15 cellular contexts compared by ENCODE assay signal in genomic region chr10:132521041-132521465, GRCh38. TPM values are rescaled to one million over a fixed set of nuclear protein-coding genes. Genes with fewer than 3 reads are reported as not detected.
DNase-seq lines count a peak whose midpoint lies in the region; ATAC-seq and TF ChIP-seq lines count a peak whose summit lies in the region.
"Had no signal": no experiment of that assay in that cellular context is flagged by ENCODE, and none has a peak within 500 bp of the region (broad histone marks: within the 10 kb centered on the region; RNA-seq: fewer than 3 reads in every experiment).

No MANE protein-coding gene starts in this region.

- H3K4me1 ChIP-seq in endodermal cell (ENCODE audit: control insufficient read depth, insufficient read depth, low read length) (peaks cover 16% of the 10 kb centered on the region), muscle layer of colon (ENCODE audit: insufficient read depth, low read length) (peaks cover 52% of the 10 kb centered on the region), tibial nerve (peaks cover 0 to 57% (median 46%) of the 10 kb centered on the region in 4 donors)

- H3K9me3 Mint-ChIP-seq in WTC11 (no peaks in the 10 kb centered on the region), endodermal cell (no peaks in the 10 kb centered on the region)
- H3K9me3 Mint-ChIP-seq: dendritic cell treated with granulocyte-macrophage colony-stimulating factor and Interleukin-4, amounts not matched to agents 40 ng/mL and 50 ng/mL, for 4 days; neural crest cell; T-helper 1 cell treated with Interleukin-12 subunit alpha and Interleukin-12 subunit beta and Interleukin-4 antibody, amounts not matched to agents 30 μg/mL and 1 μg/mL, for 36 hours had no signal

- H3K27me3 ChIP-seq in endodermal cell (ENCODE audit: control insufficient read depth, insufficient read depth, low read length, poor library complexity, severe bottlenecking) (peaks cover 19% of the 10 kb centered on the region), muscle layer of colon (ENCODE audit: control insufficient read depth in 1 of 2, insufficient read depth in 2 of 2, low read length in 2 of 2) (peaks cover 0 to 7% of the 10 kb centered on the region in 2 donors), tibial nerve (no peaks in the 10 kb centered on the region)

- no peak for TF ChIP-seq POLR2A in tibial nerve (IDR thresholded peaks at IDR 0.05)

- H3K4me1 Mint-ChIP-seq in WTC11: peaks cover 26% of the 10 kb centered on the region
- H3K4me1 Mint-ChIP-seq in endodermal cell: peaks cover 11% of the 10 kb centered on the region

- H3K27ac ChIP-seq in endodermal cell (ENCODE audit: low read depth, low read length) (no peak overlapping the region), muscle layer of colon (ENCODE audit: low read depth, low read length) (peak overlapping the region; percentile 61), tibial nerve (peak overlapping the region; percentile 21 to 92 (median 70))

- H3K4me3 ChIP-seq in endodermal cell (ENCODE audit: low read length) (no peak overlapping the region), muscle layer of colon (ENCODE audit: low read depth in 1 of 2, low read length in 2 of 2) (no peak overlapping the region), tibial nerve (no peak overlapping the region)
- H3K4me3 ChIP-seq: GM12878, smooth muscle cell had no signal

- no peaks in the 10 kb centered on the region for H3K36me3 ChIP-seq in endodermal cell (ENCODE audit: control insufficient read depth, insufficient read depth, low read length)
- no peaks in the 10 kb centered on the region for H3K36me3 ChIP-seq in muscle layer of colon (ENCODE audit: insufficient read depth, low read length)
- no peaks in the 10 kb centered on the region for H3K36me3 ChIP-seq in tibial nerve

- H3K27ac Mint-ChIP-seq in WTC11 (no peak overlapping the region), endodermal cell (no peak overlapping the region)
- H3K27ac Mint-ChIP-seq: dendritic cell treated with granulocyte-macrophage colony-stimulating factor and Interleukin-4, amounts not matched to agents 40 ng/mL and 50 ng/mL, for 4 days; T-helper 1 cell treated with Interleukin-12 subunit alpha and Interleukin-12 subunit beta and Interleukin-4 antibody, amounts not matched to agents 30 μg/mL and 1 μg/mL, for 36 hours had no signal

- no peak for TF ChIP-seq EP300 in tibial nerve (IDR thresholded peaks at IDR 0.05)

- ATAC-seq in WTC11 (no peak), GM18858 (IDR thresholded peaks at IDR 0.05; ENCODE audit: unreplicated experiment) (no peak)
- ATAC-seq: GM12878 had no signal

- no peak for TF ChIP-seq CTCF in WTC11 (IDR thresholded peaks at IDR 0.05)
- TF ChIP-seq CTCF in endodermal cell (conservative IDR thresholded peaks at IDR 0.05): no peak
- TF ChIP-seq CTCF in tibial nerve (IDR thresholded peaks at IDR 0.05): no peak

- H3K27me3 Mint-ChIP-seq in WTC11 (ENCODE audit: low read depth): peaks cover 28% of the 10 kb centered on the region
- peaks cover 46% of the 10 kb centered on the region for H3K27me3 Mint-ChIP-seq in endodermal cell (ENCODE audit: insufficient read depth)

- H3K9me3 ChIP-seq in endodermal cell (ENCODE audit: control insufficient read depth, low read length) (no peaks in the 10 kb centered on the region), muscle layer of colon (ENCODE audit: low read length) (no peaks in the 10 kb centered on the region), tibial nerve (no peaks in the 10 kb centered on the region)

- H3K9ac ChIP-seq in endodermal cell (ENCODE audit: extremely low read depth, low read length, poor library complexity, severe bottlenecking) (no peak overlapping the region), muscle layer of colon (ENCODE audit: low read length) (no peak overlapping the region)

- peak; percentile 12 for DNase-seq in WTC11 (ENCODE audit: low spot score)
- DNase-seq in endodermal cell: peak; percentile 41
- no peak for DNase-seq in tibial nerve (ENCODE audit: low spot score in 2 of 2)
- DNase-seq in activated T-cell treated with anti-CD3 and anti-CD28 coated beads, Interleukin-2, amount 50 U/mL, for 1 hour: no peak
- DNase-seq in activated naive CD4-positive, alpha-beta T cell (lab: John Stamatoyannopoulos, UW): no peak
- DNase-seq: C1 segment of cervical spinal cord, NCI-H1930, NCI-H510A treated with DMSO at 0.1 percent for 48 hours had no signal

- CTCF ChIA-PET in WTC11 (lab: Charles Lee): interaction anchor here (1.0 to 1.2 kb wide), 3 partner anchors 45 to 58 kb away, joined by 3 to 4 read pairs (median 3); no protein-coding TSS in a partner anchor

- H3K36me3 Mint-ChIP-seq in WTC11: no peaks in the 10 kb centered on the region
- no peaks in the 10 kb centered on the region for H3K36me3 Mint-ChIP-seq in endodermal cell (ENCODE audit: low read depth)

- H3K4me3 Mint-ChIP-seq in WTC11: no peak overlapping the region
- H3K4me3 Mint-ChIP-seq in endodermal cell: no peak overlapping the region
- H3K4me3 Mint-ChIP-seq: dendritic cell treated with granulocyte-macrophage colony-stimulating factor and Interleukin-4, amounts not matched to agents 40 ng/mL and 50 ng/mL, for 4 days; T-helper 1 cell treated with Interleukin-12 subunit alpha and Interleukin-12 subunit beta and Interleukin-4 antibody, amounts not matched to agents 30 μg/mL and 1 μg/mL, for 36 hours had no signal

- 93 to 94% methylated on average over 8 to 14 of the region's 14 CpGs for WGBS in endodermal cell (ENCODE audit: insufficient coverage in 1 of 2, insufficient read length in 1 of 2), 2 experiments
- 68 to 71% methylated on average over 13 to 14 of the region's 14 CpGs for WGBS in tibial nerve, 2 donors

- POLR2A ChIA-PET in WTC11 (lab: Charles Lee): no interaction called here

TF ChIP-seq in WTC11, 78 proteins besides CTCF, POLR2A, EP300 and RAD21:
- TF ChIP-seq EMX1 (CRISPR knock-in tag; IDR thresholded peaks at IDR 0.05) (no peak), ETV6 (CRISPR knock-in tag; IDR thresholded peaks at IDR 0.05) (no peak), ZNF281 (CRISPR knock-in tag; IDR thresholded peaks at IDR 0.05) (no peak), ATF3 (CRISPR knock-in tag; conservative IDR thresholded peaks at IDR 0.05) (no peak), GABPB1 (CRISPR knock-in tag; IDR thresholded peaks at IDR 0.05) (no peak), FOXP4 (CRISPR knock-in tag; IDR thresholded peaks at IDR 0.05) (no peak), TEAD4 (CRISPR knock-in tag; IDR thresholded peaks at IDR 0.05) (no peak)

RNA-seq across cellular contexts. Expression of gene INPP5A, which starts 16.5 kb away (rescaled TPM):
- total RNA-seq in WTC11 (2021): 20.0 to 22.1 TPM (median 21.5 TPM) in 3 replicates
- 10 to 100 TPM; 20.7 to 26.7 TPM for total RNA-seq in endodermal cell
- polyA plus RNA-seq in endodermal cell (2013, experiment 1 of 2): 21.7 TPM
- polyA plus RNA-seq in endodermal cell (2013, experiment 2 of 2): 20.9 TPM
- 100 to 1,000 TPM in 1 of 4 donors, 10 to 100 TPM in 3; 73.8 to 101 (median 86.2) TPM for total RNA-seq in tibial nerve

Comparison
In these comparisons a context has a peak if more than half of its experiments do, and no peak if none do; other contexts are left out.
1. DNase-seq: peak in WTC11 (single experiment) and endodermal cell (single experiment); none in tibial nerve (0 of 2), activated T-cell treated with anti-CD3 and anti-CD28 coated beads, Interleukin-2, amount 50 U/mL, for 1 hour (single experiment) and activated naive CD4-positive, alpha-beta T cell (0 of 4).